Comparison of ENCODE assay signal across 8 cellular contexts in genomic region chr12:98516184-98516873, GRCh38. TPM values are rescaled to one million over a fixed set of nuclear protein-coding genes. Genes with fewer than 3 reads are reported as not detected.
DNase-seq lines count a peak whose midpoint lies in the region; ATAC-seq and TF ChIP-seq lines count a peak whose summit lies in the region.

No MANE protein-coding gene starts in this region.

- peak overlapping the region; percentile 88 for H3K4me2 ChIP-seq in hepatocyte

- H3K27ac ChIP-seq in ascending aorta: peak overlapping the region; percentile 91 to 92
- H3K27ac ChIP-seq in hepatocyte: peak overlapping the region; percentile 99

- intact Hi-C loops in ascending aorta (cut with DNase I): loop anchor here (10.0 kb wide), 2 partner anchors 1612 to 1748 kb away; partner anchors contain the start of genes DEPDC4, NEDD1 and SCYL2

- H3K9me3 ChIP-seq in T-helper 17 cell (ENCODE audit: control insufficient read depth, low read length, poor library complexity, severe bottlenecking): no peaks in the 10 kb centered on the region
- H3K9me3 ChIP-seq in ascending aorta: no peaks in the 10 kb centered on the region
- no peaks in the 10 kb centered on the region for H3K9me3 ChIP-seq in hepatocyte (ENCODE audit: low read depth)

- H3K4me1 ChIP-seq in ascending aorta: peaks cover 4 to 20% of the 10 kb centered on the region in 2 donors
- peaks cover 11% of the 10 kb centered on the region for H3K4me1 ChIP-seq in hepatocyte (ENCODE audit: insufficient read depth)

- no peaks in the 10 kb centered on the region for H3K27me3 Mint-ChIP-seq in T-helper 17 cell

- WGBS in hepatocyte (ENCODE audit: low lambda C conversion rate, missing lambda C conversion rate): under 1% methylated on average over 40 of the region's 52 CpGs

- peak; percentile 74 for TF ChIP-seq POLR2A in GM15510 (IDR thresholded peaks at IDR 0.05; ENCODE audit: borderline replicate concordance, extremely low read depth, insufficient read length)

- peak overlapping the region; percentile 87 to 91 for H3K4me3 ChIP-seq in ascending aorta
- H3K4me3 ChIP-seq in hepatocyte: peak overlapping the region; percentile 99
- H3K4me3 ChIP-seq in retinal pigment epithelial cell (ENCODE audit: low read length): peak overlapping the region; percentile 78

- ATAC-seq in HG02938 (IDR thresholded peaks at IDR 0.05; ENCODE audit: unreplicated experiment) (peak; percentile 67), T-helper 17 cell (peak; percentile 69)

- no peaks in the 10 kb centered on the region for H3K9me2 ChIP-seq in hepatocyte (replicated peaks; ENCODE audit: insufficient read depth)

- H2AFZ ChIP-seq in hepatocyte: peak overlapping the region; percentile 97

- peaks cover 26% of the 10 kb centered on the region for H4K20me1 ChIP-seq in hepatocyte (ENCODE audit: insufficient read depth, poor library complexity, severe bottlenecking)

- peaks cover 7% of the 10 kb centered on the region for H3K36me3 Mint-ChIP-seq in T-helper 17 cell (ENCODE audit: low read depth)

- peak; percentile 41 to 85 (median 65) for TF ChIP-seq CTCF in ascending aorta (IDR thresholded peaks at IDR 0.05)
- TF ChIP-seq CTCF in hepatocyte (IDR thresholded peaks at IDR 0.05; ENCODE audit: poor library complexity): peak; percentile 74
- TF ChIP-seq CTCF in retinal pigment epithelial cell (conservative IDR thresholded peaks at IDR 0.05; ENCODE audit: low read depth, low read length): peak; percentile 67

- DNase-seq in NCI-H1694 treated with DMSO at 0.1 percent for 48 hours (lab: John Stamatoyannopoulos, UW) (peak; percentile 85), T-helper 17 cell (peak; percentile 61 to 74 (median 74)), ascending aorta (ENCODE audit: low spot score in 2 of 2) (peak in 1 of 2 donors; percentile 82), hepatocyte (ENCODE audit: low spot score) (peak; percentile 93), retinal pigment epithelial cell (ENCODE audit: low read depth) (peak; percentile 34), HuH-7 (ENCODE audit: low spot score) (no peak)

- peaks cover 33% of the 10 kb centered on the region for H3K4me1 Mint-ChIP-seq in T-helper 17 cell

- H3K27me3 ChIP-seq in ascending aorta (no peaks in the 10 kb centered on the region), hepatocyte (no peaks in the 10 kb centered on the region)

- H3K79me2 ChIP-seq in hepatocyte: peaks cover 78% of the 10 kb centered on the region

- peak overlapping the region; percentile 99 for H3K4me3 Mint-ChIP-seq in T-helper 17 cell

- H3K27ac Mint-ChIP-seq in T-helper 17 cell: peak overlapping the region; percentile 96

- H3K36me3 ChIP-seq in ascending aorta (no peaks in the 10 kb centered on the region), hepatocyte (replicated peaks; ENCODE audit: insufficient read depth, low read depth) (no peaks in the 10 kb centered on the region)

RNA-seq across cellular contexts. Expression of gene TMPO, which starts 0.9 kb away (rescaled TPM):
- total RNA-seq in T-helper 17 cell: 10 to 100 TPM; 68.1 to 79.4 TPM
- total RNA-seq in ascending aorta: 80.6 TPM
- total RNA-seq in hepatocyte: 112 and 115 TPM in 2 replicates
- 22.4 and 28.1 TPM in 2 replicates for polyA plus RNA-seq in hepatocyte
